In the genomic region with DNA sequence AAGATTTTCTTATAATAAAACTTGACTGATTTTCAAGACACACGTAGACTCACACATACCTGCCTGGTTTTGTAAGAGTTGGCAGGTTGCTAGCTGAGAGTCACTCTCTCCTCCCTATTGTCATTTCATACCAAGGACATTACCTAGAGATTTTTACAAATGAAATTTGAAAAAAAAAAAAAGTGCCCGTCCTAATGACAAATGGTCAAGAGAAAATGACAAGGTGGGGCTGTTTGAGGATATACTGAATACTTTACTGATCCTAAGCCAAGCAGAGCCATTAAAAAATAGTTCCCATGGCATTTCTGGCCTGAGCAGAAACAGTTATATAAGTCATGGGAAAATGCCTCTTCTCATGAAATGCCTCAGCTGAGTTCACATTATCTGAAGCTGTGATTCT, we compare ENCODE assay signal across 20 cellular contexts.
A peak's percentile ranks its signal among the peaks of the same experiment; 100 is the strongest.
DNase-seq lines count a peak whose midpoint lies in the region; ATAC-seq, FAIRE-seq and TF ChIP-seq lines count a peak whose summit lies in the region.
"Had no signal": no experiment of that assay in that cellular context is flagged by ENCODE, and none has a peak within 500 bp of the region (broad histone marks: within the 10 kb centered on the region; RNA-seq: fewer than 3 reads in every experiment).

No MANE protein-coding gene starts in this region.

- 20 to 21% methylated on average over 2 of the region's 2 CpGs for WGBS in pancreas, 2 donors

- DNase-seq in left ventricle myocardium superior (no peak), Right ventricle myocardium superior (no peak), fibroblast of the aortic adventitia (ENCODE audit: low read depth) (peak; percentile 26), pancreas (no peak), cerebellum (ENCODE audit: low spot score) (no peak), NCI-H446 treated with DMSO at 0.1 percent for 48 hours (lab: John Stamatoyannopoulos, UW) (no peak)
- no peak for DNase-seq in activated naive CD4-positive, alpha-beta T cell treated with anti-CD3 and anti-CD28 coated beads, Interleukin-2, amount 50 U/mL, for 72 hours (ENCODE audit: low spot score in 2 of 2)
- DNase-seq in activated T-cell treated with anti-CD3 and anti-CD28 coated beads, Interleukin-2, amount 50 U/mL, for 48 hours: no peak
- DNase-seq: Calu3; CD4-positive, CD25-positive, alpha-beta regulatory T cell; H7; MV-4-11; NCI-H1436 treated with DMSO at 0.1 percent for 48 hours; NCI-H2081 treated with DMSO at 0.1 percent for 48 hours; NCI-H526; NK-92 treated with Interleukin-12 subunit alpha and Interleukin-12 subunit beta, amount 100 ng/mL, for 24 hours had no signal

- H3K4me3 ChIP-seq in fibroblast of the aortic adventitia (ENCODE audit: low read depth, low read length) (no peak overlapping the region), pancreas (no peak overlapping the region)
- H3K4me3 ChIP-seq: GM12878 had no signal

- H3K27ac Mint-ChIP-seq in activated naive CD4-positive, alpha-beta T cell treated with anti-CD3 and anti-CD28 coated beads, Interleukin-2, amount 50 U/mL, for 72 hours: peak overlapping the region in 1 of 2 donors; percentile 32
- H3K27ac Mint-ChIP-seq: CD4-positive, CD25-positive, alpha-beta regulatory T cell had no signal

- no peak for TF ChIP-seq CTCF in fibroblast of the aortic adventitia (IDR thresholded peaks at IDR 0.05; ENCODE audit: insufficient read depth, low read length)
- TF ChIP-seq CTCF in pancreas (IDR thresholded peaks at IDR 0.05): no peak

- no peaks in the 10 kb centered on the region for H3K27me3 ChIP-seq in pancreas

- H3K4me1 ChIP-seq in pancreas: peaks cover 0 to 7% (median 3%) of the 10 kb centered on the region in 3 donors

- H3K36me3 ChIP-seq in pancreas: no peaks in the 10 kb centered on the region

- H3K27ac ChIP-seq in pancreas: peak overlapping the region in 1 of 4 donors; percentile 31

- intact Hi-C loops in left ventricle myocardium superior (cut with micrococcal nuclease) (loop anchor here (10.0 kb wide), 1 partner anchor 144 kb away; no protein-coding TSS in a partner anchor), Right ventricle myocardium superior (cut with DNase I) (no loop called here), pancreas (cut with DNase I) (no loop called here)

- peak; percentile 9 for ATAC-seq in left ventricle myocardium superior
- no peak for ATAC-seq in Right ventricle myocardium superior (ENCODE audit: poor library complexity)
- peak in 3 of 4 donors; percentile 22 to 63 (median 61) for ATAC-seq in pancreas
- no peak for ATAC-seq in activated naive CD4-positive, alpha-beta T cell treated with anti-CD3 and anti-CD28 coated beads, Interleukin-2, amount 50 U/mL, for 72 hours
- ATAC-seq: GM12878 had no signal

- no peaks in the 10 kb centered on the region for H3K9me3 ChIP-seq in pancreas

- H3K9me3 Mint-ChIP-seq in activated naive CD4-positive, alpha-beta T cell treated with anti-CD3 and anti-CD28 coated beads, Interleukin-2, amount 50 U/mL, for 72 hours: peaks cover 0 to 4% of the 10 kb centered on the region in 2 donors
- H3K9me3 Mint-ChIP-seq: CD4-positive, CD25-positive, alpha-beta regulatory T cell; IgD-negative memory B cell had no signal

- H3K36me3 Mint-ChIP-seq in activated naive CD4-positive, alpha-beta T cell treated with anti-CD3 and anti-CD28 coated beads, Interleukin-2, amount 50 U/mL, for 72 hours: no peaks in the 10 kb centered on the region
- H3K36me3 Mint-ChIP-seq: CD4-positive, CD25-positive, alpha-beta regulatory T cell; IgD-negative memory B cell had no signal

- FAIRE-seq in pancreas (lab: Jason Lieb, UNC): no peak
- FAIRE-seq: A204.1, GM12878, GM18507 had no signal

Comparison
In these comparisons a context has a peak if more than half of its experiments do, and no peak if none do; other contexts are left out.
1. ATAC-seq: peak in left ventricle myocardium superior (single experiment) and pancreas (3 of 4); none in Right ventricle myocardium superior (single experiment) and activated naive CD4-positive, alpha-beta T cell treated with anti-CD3 and anti-CD28 coated beads, Interleukin-2, amount 50 U/mL, for 72 hours (0 of 2).